ENCODE assay signal across 21 cellular contexts in genomic region chr10:44788147-44788819, GRCh38.
DNase-seq lines count a peak whose midpoint lies in the region; ATAC-seq, FAIRE-seq and TF ChIP-seq lines count a peak whose summit lies in the region.
"Had no signal": no experiment of that assay in that cellular context is flagged by ENCODE, and none has a peak within 500 bp of the region (broad histone marks: within the 10 kb centered on the region; RNA-seq: fewer than 3 reads in every experiment).

No MANE protein-coding gene starts in this region.

- H3K36me3 ChIP-seq in HEK293 (ENCODE audit: control insufficient read depth in 2 of 2, insufficient read depth in 1 of 2, low read length in 2 of 2) (no peaks in the 10 kb centered on the region), K562 (ENCODE audit: control insufficient read depth, insufficient read depth, low read length) (no peaks in the 10 kb centered on the region)
- H3K36me3 ChIP-seq: SJSA1 had no signal

- TF ChIP-seq RAD21 in K562 (CRISPR knock-in tag; conservative IDR thresholded peaks at IDR 0.05 in 1 of 2, IDR thresholded peaks at IDR 0.05 in 1 of 2) = no peak

- H3K4me1 Mint-ChIP-seq in osteocyte (ENCODE audit: unreplicated experiment) = peaks cover 6% of the 10 kb centered on the region

- TF ChIP-seq POLR2A in K562 (conservative IDR thresholded peaks at IDR 0.05) = no peak

- no peaks in the 10 kb centered on the region for H3K79me2 ChIP-seq in K562 (ENCODE audit: control insufficient read depth, insufficient read depth, low read length)

- no peaks in the 10 kb centered on the region for H3K36me3 Mint-ChIP-seq in osteocyte (ENCODE audit: unreplicated experiment)
- H3K36me3 Mint-ChIP-seq: CD8-positive, alpha-beta T cell had no signal

- H3K9me1 ChIP-seq in K562 (ENCODE audit: control insufficient read depth, insufficient read depth, low read length) = no peaks in the 10 kb centered on the region

- DNase-seq in K562 (ENCODE audit: extremely low read depth in 1 of 4, low spot score in 3 of 4) (no peak), iris pigment epithelial cell (ENCODE audit: low read depth) (peak; percentile 52), osteocyte (ENCODE audit: extremely low spot score, unreplicated experiment) (peak; percentile 44), posterior cingulate gyrus (no peak), SHP77 (lab: John Stamatoyannopoulos, UW) (no peak), retina (no peak)
- DNase-seq: 8988T; AML-193; C1 segment of cervical spinal cord; CD8-positive, alpha-beta T cell; DMS153; GM23248; HCEC 1CT; NCI-H1694 treated with DMSO at 0.1 percent for 48 hours; NCI-H446; NCI-H526 had no signal

- H3K27ac ChIP-seq in HEK293 (ENCODE audit: extremely low read depth, low read depth, low read length) (no peak overlapping the region), K562 (ENCODE audit: extremely low read depth, low read depth, low read length) (no peak overlapping the region; the same call in 2 of the 3 replicates)
- H3K27ac ChIP-seq: GM23248, HL-60, SJSA1 had no signal

- ATAC-seq in K562 = peak; percentile 35; the same call in 1 of the 3 replicates
- ATAC-seq: CD8-positive, alpha-beta T cell had no signal

- CTCF ChIA-PET in HEK293 (lab: Yijun Ruan, JAX) (no interaction called here), K562 (lab: Yijun Ruan, JAX; ENCODE audit: low intra/inter-chr PET ratio) (no interaction called here)

- BruUV-seq in K562 (replicated peaks; lab: Mats Ljungman, UMichigan) = no TSS peak

- H3K9me3 ChIP-seq in HEK293 (ENCODE audit: control insufficient read depth, insufficient read depth, low read depth, low read length) (no peaks in the 10 kb centered on the region), K562 (replicated peaks; ENCODE audit: control insufficient read depth, insufficient read depth, low read depth, low read length) (no peaks in the 10 kb centered on the region)
- H3K9me3 ChIP-seq: SJSA1 had no signal

- POLR2A ChIA-PET in HEK293 (lab: Yijun Ruan, JAX) = no interaction called here
- POLR2A ChIA-PET in K562 (lab: Yijun Ruan, JAX) = interaction anchor here (0.7 kb wide), 1 partner anchor 13 kb away, joined by 3 read pairs; no protein-coding TSS in a partner anchor

- WGBS in K562 (ENCODE audit: insufficient coverage, low coverage, missing lambda C conversion rate) = 3% methylated on average over 7 of the region's 8 CpGs

- in situ Hi-C loops in K562 (cut with MboI) = no loop called here

- peak; percentile 61 for FAIRE-seq in K562 (lab: Jason Lieb, UNC)
- FAIRE-seq: GM12892, RCC 7860 had no signal

- H4K20me1 ChIP-seq in K562 (replicated peaks; ENCODE audit: control insufficient read depth, insufficient read depth, low read length) = no peaks in the 10 kb centered on the region

- no peaks in the 10 kb centered on the region; a peak in 1 of 5 replicates for H3K27me3 ChIP-seq in K562 (ENCODE audit: control insufficient read depth in 2 of 2, insufficient read depth in 2 of 2, low read length in 2 of 2)
- H3K27me3 ChIP-seq: SJSA1 had no signal

- no peak for TF ChIP-seq CTCF in HEK293 (tag by site-specific recombination; IDR thresholded peaks at IDR 0.05)
- no peak for TF ChIP-seq CTCF in K562 (IDR thresholded peaks at IDR 0.05 in 2 of 3, conservative IDR thresholded peaks at IDR 0.05 in 1 of 3; ENCODE audit: insufficient read depth in 2 of 3, low read depth in 1 of 3, low read length in 3 of 3)
- TF ChIP-seq CTCF in osteocyte (IDR thresholded peaks at IDR 0.05) = no peak

- H3K9ac ChIP-seq in K562 (ENCODE audit: insufficient read depth in 1 of 2, low read depth in 2 of 2, low read length in 2 of 2) = no peak overlapping the region
- H3K9ac ChIP-seq: GM23248 had no signal

- peak overlapping the region; percentile 62; the same call in 1 of the 2 replicates for H3K4me2 ChIP-seq in K562 (ENCODE audit: insufficient read depth, low read length)

- intact Hi-C loops in K562 (cut with micrococcal nuclease) (no loop called here), posterior cingulate gyrus (cut with DNase I) (no loop called here)

- peaks cover 8% of the 10 kb centered on the region for H3K27me3 Mint-ChIP-seq in osteocyte (ENCODE audit: unreplicated experiment)

- H3K4me1 ChIP-seq in HEK293 (ENCODE audit: control insufficient read depth, insufficient read depth, low read length) (no peaks in the 10 kb centered on the region), K562 (replicated peaks in 1 of 2; ENCODE audit: control insufficient read depth in 2 of 2, insufficient read depth in 2 of 2, low read length in 2 of 2) (peaks cover 0 to 5% of the 10 kb centered on the region in 2 experiments; a peak in 2 of 5 replicates)
- H3K4me1 ChIP-seq: SJSA1 had no signal

- no peak for TF ChIP-seq EP300 in K562 (IDR thresholded peaks at IDR 0.05; ENCODE audit: low read length)

- no peak overlapping the region for H2AFZ ChIP-seq in K562 (ENCODE audit: low read depth, low read length)
- H2AFZ ChIP-seq: GM23248 had no signal

- H3K27ac Mint-ChIP-seq in osteocyte (ENCODE audit: unreplicated experiment) = no peak overlapping the region
- H3K27ac Mint-ChIP-seq: CD8-positive, alpha-beta T cell had no signal

- no peaks in the 10 kb centered on the region for H3K9me3 Mint-ChIP-seq in osteocyte (ENCODE audit: unreplicated experiment)
- H3K9me3 Mint-ChIP-seq: CD8-positive, alpha-beta T cell had no signal

- H3K4me3 Mint-ChIP-seq in osteocyte (ENCODE audit: unreplicated experiment) = no peak overlapping the region
- H3K4me3 Mint-ChIP-seq: CD8-positive, alpha-beta T cell had no signal

- H3K4me3 ChIP-seq in HEK293 (ENCODE audit: low read depth, low read length) = no peak overlapping the region
- H3K4me3 ChIP-seq in K562 = no peak overlapping the region
- H3K4me3 ChIP-seq: GM23248, SJSA1 had no signal

TF ChIP-seq in HEK293, 187 proteins besides CTCF, POLR2A, EP300 and RAD21 (continues in another document):
- TF ChIP-seq ZNF16 (tag by site-specific recombination; IDR thresholded peaks at IDR 0.05; ENCODE audit: low read depth) (no peak), ZNF473 (tag by site-specific recombination; IDR thresholded peaks at IDR 0.05) (no peak), ZNF223 (tag by site-specific recombination; IDR thresholded peaks at IDR 0.05) (no peak), ZNF184 (tag by site-specific recombination; IDR thresholded peaks at IDR 0.05) (no peak), ZSCAN4 (tag by site-specific recombination; IDR thresholded peaks at IDR 0.05) (peak; percentile 98), ZNF362 (tag by site-specific recombination; IDR thresholded peaks at IDR 0.05) (no peak), ZFHX2 (tag by site-specific recombination; conservative IDR thresholded peaks at IDR 0.05) (no peak), SP3 (tag by site-specific recombination; IDR thresholded peaks at IDR 0.05) (no peak), ZNF140 (tag by site-specific recombination; IDR thresholded peaks at IDR 0.05) (no peak), ZNF112 (tag by site-specific recombination; IDR thresholded peaks at IDR 0.05) (no peak)

TF ChIP-seq in K562, 482 proteins besides CTCF, POLR2A, EP300 and RAD21 (continues in another document):
- TF ChIP-seq SREBF1 (IDR thresholded peaks at IDR 0.05; ENCODE audit: borderline replicate concordance, low read depth, low read length) (no peak), PHB2 (IDR thresholded peaks at IDR 0.05; ENCODE audit: low read depth) (no peak), ATF1 (CRISPR knock-in tag; IDR thresholded peaks at IDR 0.05) (no peak), ATF1 (tag; IDR thresholded peaks at IDR 0.05) (no peak), OTX1 (CRISPR knock-in tag; IDR thresholded peaks at IDR 0.05) (0 out of 2 replicates have a peak, but pooled peaks have one; percentile 45), HNRNPUL1 (IDR thresholded peaks at IDR 0.05; ENCODE audit: low read length) (no peak)

Comparison
In these comparisons a context has a peak if more than half of its experiments do, and no peak if none do; other contexts are left out.
1. DNase-seq: peak in iris pigment epithelial cell (single experiment) and osteocyte (single experiment); none in K562 (0 of 4), posterior cingulate gyrus (0 of 10), SHP77 (0 of 2) and retina (single experiment).
2. Of the 44 proteins assayed by ChIP-seq in both K562 and HEK293: peak only in K562: ZBTB26; only in HEK293: none; in both: none; in neither: 43.